36 cellular contexts compared by ENCODE assay signal in the genomic region with DNA sequence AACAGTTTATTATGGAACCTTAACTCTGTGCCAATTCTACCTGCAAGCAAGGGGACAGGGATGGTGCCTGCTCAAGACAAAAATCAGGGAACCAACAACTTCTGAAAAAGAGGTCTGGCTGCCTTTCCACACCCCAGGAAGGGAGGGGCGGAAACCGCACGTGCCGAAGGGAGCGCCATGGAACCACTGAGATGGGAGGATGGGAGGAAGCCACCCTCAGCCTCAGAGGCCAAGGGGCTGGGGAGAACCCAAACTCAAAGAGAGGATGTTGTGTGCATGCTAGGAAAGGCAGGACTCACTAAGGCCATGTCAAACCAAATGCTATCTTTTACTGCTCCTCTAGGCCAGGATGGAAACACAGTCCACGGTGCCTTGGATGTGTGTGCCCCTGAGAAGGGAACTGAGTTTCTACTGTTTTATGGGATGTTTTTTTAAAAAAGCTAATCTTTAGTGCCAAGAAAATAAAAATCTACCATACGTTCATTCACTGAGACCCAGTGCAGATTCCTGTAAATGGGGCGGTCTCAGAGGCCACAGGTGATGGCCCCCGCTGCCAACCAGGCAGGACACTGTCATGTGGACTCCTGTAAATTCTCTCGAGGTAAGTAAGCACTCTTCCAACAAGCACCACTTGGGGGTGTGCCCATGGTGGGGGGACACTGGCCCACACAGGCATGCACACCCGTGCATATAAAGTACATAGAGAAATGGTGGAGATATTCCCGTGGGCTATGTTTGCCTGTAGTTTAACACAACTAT.
"Had no signal": no experiment of that assay in that cellular context is flagged by ENCODE, and none has a peak within 500 bp of the region (broad histone marks: within the 10 kb centered on the region; RNA-seq: fewer than 3 reads in every experiment).

No MANE protein-coding gene starts in this region.

- H3K9me3 ChIP-seq: MG63, Peyer's patch, SJSA1, SK-N-SH had no signal

- H3K4me1 ChIP-seq: Peyer's patch had no signal

- H3K27me3 Mint-ChIP-seq: activated B cell treated with CpG ODN at 0.5 μM for 24 hours; activated CD4-positive, alpha-beta memory T cell treated with anti-CD3 and anti-CD28 coated beads, Interleukin-2, amount 10 ng/mL, durations not matched to agents 7 days and 5 days; activated T-cell treated with anti-CD3 and anti-CD28 coated beads, Interleukin-2, amount 50 U/mL, for 24 hours; IgD-negative memory B cell; T-cell had no signal

- DNase-seq: activated B cell treated with CpG ODN at 0.5 μM for 24 hours; activated CD4-positive, alpha-beta memory T cell treated with anti-CD3 and anti-CD28 coated beads, Interleukin-2, amount 10 ng/mL, durations not matched to agents 7 days and 5 days; activated CD4-positive, alpha-beta T cell treated with anti-CD3 and anti-CD28 coated beads for 1 hour; activated CD4-positive, alpha-beta T cell treated with anti-CD3 and anti-CD28 coated beads for 48 hours; activated gamma-delta T cell treated with Interleukin-2 at 50 U/mL for 16 hours; activated naive CD4-positive, alpha-beta T cell treated with anti-CD3 and anti-CD28 coated beads for 36 hours; activated T-cell treated with anti-CD3 and anti-CD28 coated beads, Interleukin-2, amount 50 U/mL, for 24 hours; amniotic stem cell; aorta; brain microvascular endothelial cell; Kasumi-1; KG1; MG63; NCI-H1048; NCI-H1105 treated with DMSO at 0.1 percent for 48 hours; NCI-H1436; NCI-H1694 treated with DMSO at 0.1 percent for 48 hours; NCI-H2029; NCI-H345; NCI-H526; NCI-H748 treated with DMSO at 0.1 percent for 48 hours; NK-92 treated with Interleukin-12 subunit alpha and Interleukin-12 subunit beta, amount 100 ng/mL, for 24 hours; PC-3; Peyer's patch; RPMI8226; SHP77 treated with DMSO at 0.1 percent for 48 hours; SK-N-SH; T-cell; T-helper 2 cell; T-helper 9 cell had no signal

- H3K4me1 Mint-ChIP-seq: activated B cell treated with CpG ODN at 0.5 μM for 24 hours; activated CD4-positive, alpha-beta memory T cell treated with anti-CD3 and anti-CD28 coated beads, Interleukin-2, amount 10 ng/mL, durations not matched to agents 7 days and 5 days; central memory CD8-positive, alpha-beta T cell; T-cell had no signal

- H3K27ac Mint-ChIP-seq: activated B cell treated with CpG ODN at 0.5 μM for 24 hours; activated CD4-positive, alpha-beta memory T cell treated with anti-CD3 and anti-CD28 coated beads, Interleukin-2, amount 10 ng/mL, durations not matched to agents 7 days and 5 days; activated naive CD4-positive, alpha-beta T cell treated with anti-CD3 and anti-CD28 coated beads for 36 hours; activated T-cell treated with anti-CD3 and anti-CD28 coated beads, Interleukin-2, amount 50 U/mL, for 24 hours; activated T-helper 1 cell treated with anti-CD3 and anti-CD28 coated beads, Interleukin-12 subunit alpha, Interleukin-12 subunit beta, Interleukin-2, Interleukin-4 antibody, amounts not matched to agents 30 ng/mL and 10 ng/mL and 1 ng/mL, durations not matched to agents 14 hours and 24 hours and 36 hours; IgD-negative memory B cell had no signal

- ATAC-seq: activated naive CD4-positive, alpha-beta T cell treated with anti-CD3 and anti-CD28 coated beads, Interleukin-2, amount 50 U/mL, for 72 hours; PC-3; T-cell had no signal

- H3K27me3 ChIP-seq: brain microvascular endothelial cell, MG63, Peyer's patch, SJSA1 had no signal

- H3K27ac ChIP-seq: brain microvascular endothelial cell, Peyer's patch, SJSA1, VCaP had no signal

- H3K4me3 Mint-ChIP-seq: activated B cell treated with CpG ODN at 0.5 μM for 24 hours; activated CD4-positive, alpha-beta memory T cell treated with anti-CD3 and anti-CD28 coated beads, Interleukin-2, amount 10 ng/mL, durations not matched to agents 7 days and 5 days; activated naive CD4-positive, alpha-beta T cell treated with anti-CD3 and anti-CD28 coated beads for 36 hours; activated T-cell treated with anti-CD3 and anti-CD28 coated beads, Interleukin-2, amount 50 U/mL, for 24 hours; activated T-helper 1 cell treated with anti-CD3 and anti-CD28 coated beads, Interleukin-12 subunit alpha, Interleukin-12 subunit beta, Interleukin-2, Interleukin-4 antibody, amounts not matched to agents 30 ng/mL and 10 ng/mL and 1 ng/mL, durations not matched to agents 14 hours and 24 hours and 36 hours; central memory CD8-positive, alpha-beta T cell; IgD-negative memory B cell; T-cell had no signal

- H3K9me3 Mint-ChIP-seq: activated B cell treated with CpG ODN at 0.5 μM for 24 hours; activated CD4-positive, alpha-beta memory T cell treated with anti-CD3 and anti-CD28 coated beads, Interleukin-2, amount 10 ng/mL, durations not matched to agents 7 days and 5 days; activated naive CD4-positive, alpha-beta T cell treated with anti-CD3 and anti-CD28 coated beads for 36 hours; activated naive CD4-positive, alpha-beta T cell treated with anti-CD3 and anti-CD28 coated beads, Interleukin-2, amount 50 U/mL, for 72 hours; activated T-cell treated with anti-CD3 and anti-CD28 coated beads, Interleukin-2, amount 50 U/mL, for 24 hours; activated T-helper 1 cell treated with anti-CD3 and anti-CD28 coated beads, Interleukin-12 subunit alpha, Interleukin-12 subunit beta, Interleukin-2, Interleukin-4 antibody, amounts not matched to agents 30 ng/mL and 10 ng/mL and 1 ng/mL, durations not matched to agents 14 hours and 24 hours and 36 hours; central memory CD8-positive, alpha-beta T cell; IgD-negative memory B cell; T-cell had no signal

- H3K4me3 ChIP-seq: MG63, Peyer's patch, SJSA1 had no signal
